29 cellular contexts compared by ENCODE assay signal in the genomic region with DNA sequence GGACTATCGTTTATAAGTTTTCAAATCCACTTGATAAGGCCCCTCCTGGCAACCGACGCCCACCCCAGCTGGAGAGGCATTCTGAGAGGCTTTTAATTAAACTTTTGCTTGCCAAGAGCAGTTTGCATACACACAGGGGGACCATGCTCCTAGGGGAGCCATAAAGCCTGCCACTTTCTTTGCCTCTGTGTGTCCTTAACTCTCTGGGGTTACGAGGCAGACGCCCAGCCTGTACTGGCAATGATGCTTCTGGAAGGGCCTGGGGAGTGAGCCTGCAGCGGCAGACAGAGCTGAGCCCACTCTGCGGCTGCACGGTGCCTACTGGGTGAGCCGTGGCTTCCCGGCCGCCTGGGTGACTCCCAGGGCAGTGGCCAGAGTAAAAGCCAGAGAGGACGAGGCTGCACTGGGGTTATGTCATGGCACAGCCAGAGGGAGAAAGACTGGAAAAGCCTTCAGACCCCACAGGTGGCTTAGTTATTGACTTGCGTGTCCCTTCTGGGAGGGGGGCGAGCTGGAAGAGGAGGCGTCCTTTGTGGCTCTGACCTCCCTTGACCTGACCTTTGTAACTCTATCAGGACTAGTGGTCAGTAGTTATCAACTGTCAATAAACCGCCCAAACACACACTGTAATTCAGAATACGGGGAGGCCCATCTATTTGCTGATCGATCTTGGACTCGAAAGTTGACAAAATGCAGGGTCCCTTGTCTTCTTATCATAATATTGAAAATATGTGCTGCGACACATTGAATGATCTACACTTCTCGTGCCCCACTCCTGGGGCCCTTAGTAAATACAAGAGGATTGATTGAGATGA.
DNase-seq lines count a peak whose midpoint lies in the region; ATAC-seq, FAIRE-seq and TF ChIP-seq lines count a peak whose summit lies in the region.
"Had no signal": no experiment of that assay in that cellular context is flagged by ENCODE, and none has a peak within 500 bp of the region (broad histone marks: within the 10 kb centered on the region; RNA-seq: fewer than 3 reads in every experiment).

No MANE protein-coding gene starts in this region.

- FAIRE-seq in RCC 7860 (lab: Jason Lieb, UNC), result no peak
- FAIRE-seq: islet of Langerhans, pancreas had no signal

- no peaks in the 10 kb centered on the region for H3K36me3 Mint-ChIP-seq in GM23338 (ENCODE audit: low read depth)
- no peaks in the 10 kb centered on the region for H3K36me3 Mint-ChIP-seq in activated CD4-positive, alpha-beta T cell treated with anti-CD3 and anti-CD28 coated beads, Interleukin-2, amount 10 ng/mL, durations not matched to agents 24 days and 14 days (ENCODE audit: low read depth)
- H3K36me3 Mint-ChIP-seq: activated naive CD4-positive, alpha-beta T cell treated with anti-CD3 and anti-CD28 coated beads, Interleukin-2, amount 50 U/mL, for 24 hours; naive thymus-derived CD8-positive, alpha-beta T cell; stimulated activated memory B cell treated with anti-CD40 and anti-IgM and Interleukin-4, amounts not matched to agents 10 μg/mL and 1 μg/mL and 100 μg/mL, for 72 hours had no signal

- H2BK120ac ChIP-seq in mesendoderm (ENCODE audit: low read depth, low read length), result no peak overlapping the region

- peak overlapping the region; percentile 64; the same call in 1 of the 2 replicates for H3K27ac Mint-ChIP-seq in GM23338
- no peak overlapping the region for H3K27ac Mint-ChIP-seq in activated CD4-positive, alpha-beta T cell treated with anti-CD3 and anti-CD28 coated beads, Interleukin-2, amount 10 ng/mL, durations not matched to agents 24 days and 14 days
- H3K27ac Mint-ChIP-seq: activated B cell treated with CpG ODN at 0.5 μM for 24 hours; activated naive CD4-positive, alpha-beta T cell treated with anti-CD3 and anti-CD28 coated beads, Interleukin-2, amount 50 U/mL, for 24 hours; activated T-helper 17 cell treated with anti-CD3 and anti-CD28 coated beads, Interleukin-2, amount 50 U/mL, for 72 hours; naive thymus-derived CD8-positive, alpha-beta T cell; stimulated activated memory B cell treated with anti-CD40 and anti-IgM and Interleukin-4, amounts not matched to agents 10 μg/mL and 1 μg/mL and 100 μg/mL, for 72 hours had no signal

- H3K27ac ChIP-seq in GM23338 (ENCODE audit: low read depth), result no peak overlapping the region
- H3K27ac ChIP-seq in mesendoderm (ENCODE audit: low read depth, low read length), result no peak overlapping the region
- H3K27ac ChIP-seq: KMS-11, pancreas, PC-9, spleen had no signal

- peaks cover 2% of the 10 kb centered on the region for H3K27me3 Mint-ChIP-seq in GM23338 (ENCODE audit: insufficient read depth, low read depth, poor library complexity)
- H3K27me3 Mint-ChIP-seq in activated CD4-positive, alpha-beta T cell treated with anti-CD3 and anti-CD28 coated beads, Interleukin-2, amount 10 ng/mL, durations not matched to agents 24 days and 14 days, result no peaks in the 10 kb centered on the region
- H3K27me3 Mint-ChIP-seq: activated B cell treated with CpG ODN at 0.5 μM for 24 hours; activated naive CD4-positive, alpha-beta T cell treated with anti-CD3 and anti-CD28 coated beads, Interleukin-2, amount 50 U/mL, for 24 hours; activated T-helper 17 cell treated with anti-CD3 and anti-CD28 coated beads, Interleukin-2, amount 50 U/mL, for 72 hours; stimulated activated memory B cell treated with anti-CD40 and anti-IgM and Interleukin-4, amounts not matched to agents 10 μg/mL and 1 μg/mL and 100 μg/mL, for 72 hours had no signal

- no peaks in the 10 kb centered on the region for H3K27me3 ChIP-seq in GM23338 (ENCODE audit: insufficient read depth)
- no peaks in the 10 kb centered on the region for H3K27me3 ChIP-seq in mesendoderm (ENCODE audit: insufficient read depth, low read length, poor library complexity)
- H3K27me3 ChIP-seq: pancreas had no signal

- H2AK5ac ChIP-seq in mesendoderm (ENCODE audit: low read length), result no peak overlapping the region

- H3K9me2 ChIP-seq in GM23338 (ENCODE audit: insufficient read depth), result no peaks in the 10 kb centered on the region

- no peaks in the 10 kb centered on the region for H3F3A ChIP-seq in GM23338 (replicated peaks; ENCODE audit: low read depth)

- no peak overlapping the region for H3K23ac ChIP-seq in mesendoderm (ENCODE audit: low read length)

- H3K56ac ChIP-seq in mesendoderm (ENCODE audit: low read length), result peak overlapping the region; percentile 44

- H3K9me3 Mint-ChIP-seq in GM23338, result no peaks in the 10 kb centered on the region
- H3K9me3 Mint-ChIP-seq in activated CD4-positive, alpha-beta T cell treated with anti-CD3 and anti-CD28 coated beads, Interleukin-2, amount 10 ng/mL, durations not matched to agents 24 days and 14 days, result peaks cover 3% of the 10 kb centered on the region
- H3K9me3 Mint-ChIP-seq: activated B cell treated with CpG ODN at 0.5 μM for 24 hours; activated naive CD4-positive, alpha-beta T cell treated with anti-CD3 and anti-CD28 coated beads, Interleukin-2, amount 50 U/mL, for 24 hours; activated T-helper 17 cell treated with anti-CD3 and anti-CD28 coated beads, Interleukin-2, amount 50 U/mL, for 72 hours; naive thymus-derived CD8-positive, alpha-beta T cell; stimulated activated memory B cell treated with anti-CD40 and anti-IgM and Interleukin-4, amounts not matched to agents 10 μg/mL and 1 μg/mL and 100 μg/mL, for 72 hours had no signal

- H3K4me1 Mint-ChIP-seq in GM23338, result peaks cover 23% of the 10 kb centered on the region
- H3K4me1 Mint-ChIP-seq in activated CD4-positive, alpha-beta T cell treated with anti-CD3 and anti-CD28 coated beads, Interleukin-2, amount 10 ng/mL, durations not matched to agents 24 days and 14 days, result no peaks in the 10 kb centered on the region
- H3K4me1 Mint-ChIP-seq: activated B cell treated with CpG ODN at 0.5 μM for 24 hours; activated naive CD4-positive, alpha-beta T cell treated with anti-CD3 and anti-CD28 coated beads, Interleukin-2, amount 50 U/mL, for 24 hours; activated T-helper 17 cell treated with anti-CD3 and anti-CD28 coated beads, Interleukin-2, amount 50 U/mL, for 72 hours; stimulated activated memory B cell treated with anti-CD40 and anti-IgM and Interleukin-4, amounts not matched to agents 10 μg/mL and 1 μg/mL and 100 μg/mL, for 72 hours had no signal

- H3K79me2 ChIP-seq in GM23338 (replicated peaks; ENCODE audit: insufficient read depth) (no peaks in the 10 kb centered on the region), mesendoderm (ENCODE audit: control insufficient read depth, insufficient read depth, low read length) (no peaks in the 10 kb centered on the region)

- no peak overlapping the region for H3K4ac ChIP-seq in mesendoderm (ENCODE audit: low read depth, low read length)

- no peaks in the 10 kb centered on the region for H4K20me1 ChIP-seq in GM23338 (replicated peaks; ENCODE audit: insufficient read depth)

- WGBS in mesendoderm (ENCODE audit: extremely low coverage, insufficient coverage, low lambda C conversion rate), result no CpG with 5 or more reads among the region's 21 CpGs

- no peak overlapping the region for H3K9ac ChIP-seq in mesendoderm (ENCODE audit: low read length)
- H3K9ac ChIP-seq: KMS-11 had no signal

- no peak overlapping the region for H3K4me2 ChIP-seq in GM23338
- no peak overlapping the region for H3K4me2 ChIP-seq in mesendoderm (ENCODE audit: low read length)
- H3K4me2 ChIP-seq: KMS-11, PC-9 had no signal

- no peak for TF ChIP-seq CTCF in GM23338 (conservative IDR thresholded peaks at IDR 0.05; ENCODE audit: low read depth in 2 of 2)

- ATAC-seq in GM23338, result peak; percentile 75
- ATAC-seq: activated T-helper 17 cell treated with anti-CD3 and anti-CD28 coated beads, Interleukin-2, amount 50 U/mL, for 72 hours; left ventricle myocardium superior; naive thymus-derived CD8-positive, alpha-beta T cell; pancreas; right cardiac atrium; stimulated activated memory B cell treated with anti-CD40 and anti-IgM and Interleukin-4, amounts not matched to agents 10 μg/mL and 1 μg/mL and 100 μg/mL, for 72 hours had no signal

- H4K8ac ChIP-seq in mesendoderm (ENCODE audit: low read depth, low read length), result no peak overlapping the region

- H2BK15ac ChIP-seq in mesendoderm (replicated peaks; ENCODE audit: low read depth), result no peak overlapping the region

- H2BK5ac ChIP-seq in mesendoderm (ENCODE audit: low read length), result no peak overlapping the region

- no peaks in the 10 kb centered on the region for H3K36me3 ChIP-seq in GM23338 (ENCODE audit: insufficient read depth)
- no peaks in the 10 kb centered on the region for H3K36me3 ChIP-seq in mesendoderm (ENCODE audit: control insufficient read depth, insufficient read depth, low read length)
- H3K36me3 ChIP-seq: pancreas, spleen had no signal

- no peak overlapping the region for H4K5ac ChIP-seq in mesendoderm (ENCODE audit: low read length)

- intact Hi-C loops in activated CD4-positive, alpha-beta T cell treated with anti-CD3 and anti-CD28 coated beads, Interleukin-2, amount 10 ng/mL, durations not matched to agents 24 days and 14 days (cut with micrococcal nuclease), result no loop called here

- peak; percentile 4 for DNase-seq in GM23338 (ENCODE audit: low spot score)
- DNase-seq in NCI-H1436 treated with DMSO at 0.1 percent for 48 hours (lab: John Stamatoyannopoulos, UW), result peak; percentile 81
- DNase-seq in NCI-H345 treated with DMSO at 0.1 percent for 48 hours (lab: John Stamatoyannopoulos, UW; ENCODE audit: unreplicated experiment), result peak; percentile 37
- DNase-seq in mesendoderm, result no peak
- DNase-seq in HUDEP-2 (lab: John Stamatoyannopoulos, UW; ENCODE audit: unreplicated experiment in 76 of 76), result no peak
- no peak for DNase-seq in activated CD4-positive, alpha-beta T cell treated with anti-CD3 and anti-CD28 coated beads, Interleukin-2, amount 10 ng/mL, durations not matched to agents 24 days and 14 days
- no peak for DNase-seq in RCC 7860 (ENCODE audit: low spot score)
- DNase-seq: activated B cell treated with CpG ODN at 0.5 μM for 24 hours; activated CD4-positive, alpha-beta T cell treated with anti-CD3 and anti-CD28 coated beads, Interleukin-2, amount 50 U/mL, for 48 hours; activated CD8-positive, alpha-beta memory T cell treated with anti-CD3 and anti-CD28 coated beads, Interleukin-2, amount 50 U/mL, for 48 hours; aorta; C1 segment of cervical spinal cord; dermis blood vessel endothelial cell; left ventricle myocardium superior; midbrain; naive thymus-derived CD8-positive, alpha-beta T cell; NCI-H2029 treated with DMSO at 0.1 percent for 48 hours; pancreas; PC-9; right cardiac atrium; SHP77; spleen; stimulated activated CD4-positive, alpha-beta T cell treated with anti-CD3 and anti-CD28 coated beads, Interleukin-2, amount 100 ng/mL, for 48 hours; SW 1271 had no signal

- no peak overlapping the region for H3K4me3 ChIP-seq in GM23338
- no peak overlapping the region for H3K4me3 ChIP-seq in mesendoderm (ENCODE audit: low read length)
- H3K4me3 ChIP-seq: pancreas, PC-9, spleen had no signal

- H3K4me1 ChIP-seq in GM23338 (ENCODE audit: insufficient read depth) (peaks cover 6% of the 10 kb centered on the region; the same call in 1 of the 2 replicates), mesendoderm (ENCODE audit: control insufficient read depth, low read depth, low read length) (no peaks in the 10 kb centered on the region)
- H3K4me1 ChIP-seq: pancreas, spleen had no signal

- H3K18ac ChIP-seq in mesendoderm (ENCODE audit: low read length), result no peak overlapping the region

- no peaks in the 10 kb centered on the region for H3K79me1 ChIP-seq in mesendoderm (ENCODE audit: low read length)

- H3K4me3 Mint-ChIP-seq in GM23338, result no peak overlapping the region
- H3K4me3 Mint-ChIP-seq in activated CD4-positive, alpha-beta T cell treated with anti-CD3 and anti-CD28 coated beads, Interleukin-2, amount 10 ng/mL, durations not matched to agents 24 days and 14 days, result no peak overlapping the region
- H3K4me3 Mint-ChIP-seq: activated B cell treated with CpG ODN at 0.5 μM for 24 hours; activated naive CD4-positive, alpha-beta T cell treated with anti-CD3 and anti-CD28 coated beads, Interleukin-2, amount 50 U/mL, for 24 hours; activated T-helper 17 cell treated with anti-CD3 and anti-CD28 coated beads, Interleukin-2, amount 50 U/mL, for 72 hours; naive thymus-derived CD8-positive, alpha-beta T cell; stimulated activated memory B cell treated with anti-CD40 and anti-IgM and Interleukin-4, amounts not matched to agents 10 μg/mL and 1 μg/mL and 100 μg/mL, for 72 hours had no signal

- peak overlapping the region; percentile 59; the same call in 1 of the 2 replicates for H2AFZ ChIP-seq in GM23338
- H2AFZ ChIP-seq: PC-9 had no signal

Comparison
In these comparisons a context has a peak if more than half of its experiments do, and no peak if none do; other contexts are left out.
1. DNase-seq: peak in GM23338 (single experiment), NCI-H1436 treated with DMSO at 0.1 percent for 48 hours (single experiment) and NCI-H345 treated with DMSO at 0.1 percent for 48 hours (single experiment); none in mesendoderm (single experiment), HUDEP-2 (0 of 76), activated CD4-positive, alpha-beta T cell treated with anti-CD3 and anti-CD28 coated beads, Interleukin-2, amount 10 ng/mL, durations not matched to agents 24 days and 14 days (single experiment) and RCC 7860 (single experiment).